In the genomic region with DNA sequence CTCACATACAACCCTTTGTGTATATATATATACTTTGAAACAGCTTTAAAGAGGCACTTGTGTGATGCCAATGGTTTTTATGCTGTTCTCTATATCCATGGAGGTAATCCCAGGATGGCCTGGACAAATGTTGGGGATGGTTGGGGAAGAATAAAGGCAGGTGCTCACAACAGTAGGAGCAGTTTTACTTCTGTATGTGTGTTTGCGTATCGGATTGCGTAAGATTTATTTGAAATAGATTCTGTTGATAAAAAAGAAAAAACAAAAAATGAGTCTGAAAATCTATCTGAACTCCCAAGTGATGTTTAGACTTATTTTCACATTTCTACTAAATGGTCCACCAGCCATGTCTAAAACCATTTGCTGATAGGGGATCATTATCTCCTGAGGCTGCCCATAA, we compare ENCODE assay signal across 23 cellular contexts. TPM values are rescaled to one million over a fixed set of nuclear protein-coding genes. Genes with fewer than 3 reads are reported as not detected.
DNase-seq lines count a peak whose midpoint lies in the region; ATAC-seq, FAIRE-seq and TF ChIP-seq lines count a peak whose summit lies in the region.
"Had no signal": no experiment of that assay in that cellular context is flagged by ENCODE, and none has a peak within 500 bp of the region (broad histone marks: within the 10 kb centered on the region; RNA-seq: fewer than 3 reads in every experiment).

No MANE protein-coding gene starts in this region.

- ATAC-seq in left ventricle myocardium superior (peak; percentile 17), HG02678 (IDR thresholded peaks at IDR 0.05; ENCODE audit: unreplicated experiment) (no peak)
- ATAC-seq: HCT116, PC-3, SK-N-SH treated with all-trans-retinoic acid at 6 μM for 48 hours had no signal

- no peak overlapping the region for H2AK5ac ChIP-seq in H1 (ENCODE audit: low read depth, low read length)

- H2AFZ ChIP-seq in H1 (ENCODE audit: low read length): no peak overlapping the region

- H3K4me2 ChIP-seq in H1 (ENCODE audit: insufficient read depth in 1 of 2, low read depth in 2 of 2, low read length in 2 of 2): no peak overlapping the region

- H3K79me1 ChIP-seq in H1 (ENCODE audit: low read depth, low read length): no peaks in the 10 kb centered on the region

- H3K56ac ChIP-seq in H1 (replicated peaks; ENCODE audit: insufficient read length, low read depth, low read length): no peak overlapping the region

- no peak overlapping the region for H3K27ac ChIP-seq in H1 (ENCODE audit: low read depth, low read length)

- H2BK15ac ChIP-seq in H1 (ENCODE audit: low read length): no peak overlapping the region

- intact Hi-C loops in left ventricle myocardium superior (cut with micrococcal nuclease): no loop called here
- intact Hi-C loops in cardiac septum (cut with DNase I): loop anchor here (5.0 kb wide), 1 partner anchor 34 kb away; no protein-coding TSS in a partner anchor
- intact Hi-C loops in Calu3 (cut with micrococcal nuclease; ENCODE audit: unreplicated experiment): no loop called here

- TF ChIP-seq EP300 in H1 (IDR thresholded peaks at IDR 0.05; ENCODE audit: borderline replicate concordance in 1 of 2, low read depth in 2 of 2, low read length in 2 of 2): no peak

- no peaks in the 10 kb centered on the region for H3K4me1 ChIP-seq in H1 (replicated peaks in 1 of 4; ENCODE audit: control insufficient read depth in 3 of 4, insufficient read depth in 4 of 4, low read length in 3 of 4)

- no peak overlapping the region for H3K4ac ChIP-seq in H1 (replicated peaks; ENCODE audit: insufficient read length, low read depth, low read length)

- no peak overlapping the region for H3K14ac ChIP-seq in H1 (ENCODE audit: insufficient read length)

- no peak overlapping the region for H3K18ac ChIP-seq in H1 (ENCODE audit: extremely low read depth, low read length)

- no peak for FAIRE-seq in H1 (lab: Jason Lieb, UNC)

- no peaks in the 10 kb centered on the region for H3K9me3 ChIP-seq in H1 (ENCODE audit: insufficient read depth in 2 of 2, low read depth in 1 of 2, low read length in 1 of 2)
- H3K9me3 ChIP-seq: MG63, SJCRH30 had no signal

- H2BK12ac ChIP-seq in H1 (ENCODE audit: low read depth, low read length): no peak overlapping the region

- no peaks in the 10 kb centered on the region for H3K79me2 ChIP-seq in H1 (ENCODE audit: control insufficient read depth in 1 of 2, insufficient read depth in 2 of 2, low read length in 2 of 2)

- H4K91ac ChIP-seq in H1 (replicated peaks; ENCODE audit: insufficient read length, low read length): no peak overlapping the region

- H3K36me3 ChIP-seq in H1 (ENCODE audit: control insufficient read depth in 2 of 4, insufficient read depth in 4 of 4, low read length in 3 of 4): peaks cover 0 to 14% (median 5%) of the 10 kb centered on the region in 4 experiments; a peak in 4 of 8 replicates

- no peak for TF ChIP-seq CTCF in H1 (IDR thresholded peaks at IDR 0.05; ENCODE audit: control extremely low read depth in 1 of 3, insufficient read depth in 1 of 3, low read depth in 1 of 3, low read length in 3 of 3)
- no peak for TF ChIP-seq CTCF in nephron progenitor cell (IDR thresholded peaks at IDR 0.05)
- TF ChIP-seq CTCF in Calu3 (IDR thresholded peaks at IDR 0.05; ENCODE audit: unreplicated experiment): no peak

- no peak for TF ChIP-seq POLR2A in H1 (IDR thresholded peaks at IDR 0.05; ENCODE audit: control extremely low read depth in 1 of 2, low read depth in 2 of 2, low read length in 2 of 2)

- no peak overlapping the region for H2BK120ac ChIP-seq in H1 (replicated peaks; ENCODE audit: low read depth, low read length)

- no peak overlapping the region for H3K4me3 Mint-ChIP-seq in nephron progenitor cell
- H3K4me3 Mint-ChIP-seq in activated naive CD8-positive, alpha-beta T cell treated with anti-CD3 and anti-CD28 coated beads for 36 hours: no peak overlapping the region
- H3K4me3 Mint-ChIP-seq in Calu3 (ENCODE audit: low read depth, unreplicated experiment): no peak overlapping the region
- H3K4me3 Mint-ChIP-seq: CD4-positive, CD25-positive, alpha-beta regulatory T cell had no signal

- no peak for TF ChIP-seq RAD21 in H1 (IDR thresholded peaks at IDR 0.05 in 1 of 2, conservative IDR thresholded peaks at IDR 0.05 in 1 of 2; ENCODE audit: low read depth in 2 of 2, low read length in 2 of 2)

- H3K27me3 ChIP-seq in H1 (replicated peaks in 1 of 4; ENCODE audit: control insufficient read depth in 3 of 4, extremely low read depth in 1 of 4, insufficient read depth in 3 of 4, low read length in 3 of 4): no peaks in the 10 kb centered on the region
- H3K27me3 ChIP-seq: MG63, SJCRH30 had no signal

- DNase-seq in left ventricle myocardium superior (no peak), cardiac septum (ENCODE audit: low spot score) (no peak), H1 (ENCODE audit: low read depth in 1 of 2, low spot score in 2 of 2) (no peak), nephron progenitor cell (no peak), mucosa of gallbladder (ENCODE audit: low spot score) (no peak), Calu3 (no peak)
- no peak for DNase-seq in activated naive CD8-positive, alpha-beta T cell treated with anti-CD3 and anti-CD28 coated beads for 36 hours
- DNase-seq: 8988T; CD4-positive, CD25-positive, alpha-beta regulatory T cell; DMS53; GOT3; KBM-7; MG63; NCI-H1105 treated with DMSO at 0.1 percent for 48 hours; NCI-H146; NCI-H1930; NCI-H526; NK-92 treated with Interleukin-12 subunit alpha and Interleukin-12 subunit beta, amount 100 ng/mL, for 24 hours; PC-3 had no signal

- H3K4me3 ChIP-seq in H1 (ENCODE audit: extremely low read depth in 1 of 4, insufficient read depth in 2 of 4, low read depth in 3 of 4, low read length in 4 of 4): no peak overlapping the region
- H3K4me3 ChIP-seq: MG63, SJCRH30 had no signal

- H3K9ac ChIP-seq in H1 (replicated peaks in 1 of 4; ENCODE audit: extremely low read depth in 1 of 4, low read depth in 3 of 4, low read length in 3 of 4): no peak overlapping the region

- no peaks in the 10 kb centered on the region for H4K20me1 ChIP-seq in H1 (replicated peaks in 1 of 2; ENCODE audit: control insufficient read depth in 1 of 2, insufficient read depth in 2 of 2, low read length in 2 of 2)

- BruUV-seq in Calu3 (replicated peaks; lab: Mats Ljungman, UMichigan): no TSS peak

- no peak overlapping the region for H3K23ac ChIP-seq in H1 (ENCODE audit: insufficient read length)

- no peaks in the 10 kb centered on the region for H3K23me2 ChIP-seq in H1 (ENCODE audit: low read depth, low read length)

- H3K27me3 Mint-ChIP-seq in nephron progenitor cell (ENCODE audit: low read depth, poor library complexity) (no peaks in the 10 kb centered on the region), Calu3 (ENCODE audit: unreplicated experiment) (no peaks in the 10 kb centered on the region)
- H3K27me3 Mint-ChIP-seq in activated naive CD8-positive, alpha-beta T cell treated with anti-CD3 and anti-CD28 coated beads for 36 hours: no peaks in the 10 kb centered on the region
- H3K27me3 Mint-ChIP-seq: CD4-positive, CD25-positive, alpha-beta regulatory T cell had no signal

- CTCF ChIA-PET in H1 (lab: Charles Lee; ENCODE audit: partially characterized antibody) (interaction anchor here (0.6 to 5.2 kb wide), 5 partner anchors 29 to 57 kb away, joined by 3 to 31 read pairs (median 4); a partner anchor contains a TSS), Calu3 (lab: Charles Lee) (no interaction called here)

- POLR2A ChIA-PET in H1 (lab: Charles Lee; ENCODE audit: partially characterized antibody): interaction anchor here (1.7 kb wide), 1 partner anchor 34 kb away, joined by 4 read pairs; no protein-coding TSS in a partner anchor

- peaks cover 43% of the 10 kb centered on the region for H3K36me3 Mint-ChIP-seq in nephron progenitor cell (ENCODE audit: low read depth)
- H3K36me3 Mint-ChIP-seq in activated naive CD8-positive, alpha-beta T cell treated with anti-CD3 and anti-CD28 coated beads for 36 hours: peaks cover 25% of the 10 kb centered on the region
- peaks cover 7% of the 10 kb centered on the region for H3K36me3 Mint-ChIP-seq in Calu3 (ENCODE audit: insufficient read depth, unreplicated experiment)

- H4K8ac ChIP-seq in H1 (ENCODE audit: extremely low read depth, insufficient read depth, low read length): no peak overlapping the region

- no peak overlapping the region for H2BK5ac ChIP-seq in H1 (ENCODE audit: low read depth, low read length)

- peaks cover 10% of the 10 kb centered on the region for H3K4me1 Mint-ChIP-seq in nephron progenitor cell
- peaks cover 5% of the 10 kb centered on the region for H3K4me1 Mint-ChIP-seq in activated naive CD8-positive, alpha-beta T cell treated with anti-CD3 and anti-CD28 coated beads for 36 hours
- peaks cover 10% of the 10 kb centered on the region for H3K4me1 Mint-ChIP-seq in Calu3 (ENCODE audit: low read depth, unreplicated experiment)

- no peak overlapping the region for H4K5ac ChIP-seq in H1 (ENCODE audit: insufficient read length, low read depth, low read length)

- peak overlapping the region; percentile 29 for H3K27ac Mint-ChIP-seq in nephron progenitor cell
- H3K27ac Mint-ChIP-seq in activated naive CD8-positive, alpha-beta T cell treated with anti-CD3 and anti-CD28 coated beads for 36 hours: no peak overlapping the region
- no peak overlapping the region for H3K27ac Mint-ChIP-seq in Calu3 (ENCODE audit: unreplicated experiment)
- H3K27ac Mint-ChIP-seq: CD4-positive, CD25-positive, alpha-beta regulatory T cell had no signal

- 96 to 100% methylated on average over 3 of the region's 3 CpGs for WGBS in H1 (ENCODE audit: extremely low coverage in 1 of 2, insufficient coverage in 1 of 2, insufficient read length in 1 of 2, insufficient replicate concordance in 2 of 2, low coverage in 1 of 2, low lambda C conversion rate in 2 of 2, missing lambda C conversion rate in 1 of 2), 2 experiments

- H3K9me3 Mint-ChIP-seq in nephron progenitor cell (no peaks in the 10 kb centered on the region), Calu3 (ENCODE audit: low read depth, unreplicated experiment) (no peaks in the 10 kb centered on the region)
- H3K9me3 Mint-ChIP-seq in activated naive CD8-positive, alpha-beta T cell treated with anti-CD3 and anti-CD28 coated beads for 36 hours: no peaks in the 10 kb centered on the region
- H3K9me3 Mint-ChIP-seq: CD4-positive, CD25-positive, alpha-beta regulatory T cell had no signal

- H2BK20ac ChIP-seq in H1 (ENCODE audit: low read length): no peak overlapping the region

RNA-seq across cellular contexts. Expression of a gene that starts 29.3 kb away (rescaled TPM):
- 60.1 TPM for total RNA-seq in left ventricle myocardium superior
- total RNA-seq in cardiac septum: 46.9 TPM
- total RNA-seq in H1 (2021; fragmentation: NEBNext Ultra II Directional; extraction: Animal tissue kit (Norgen Biotek cat#: 25700)): 71.5 and 75.2 TPM in 2 replicates
- polyA plus RNA-seq in H1 (2011; rRNA removed): 10.2 and 18.1 TPM in 2 replicates
- 26.7 TPM for polyA plus RNA-seq in H1 (2011; cell fraction: cytosol; rRNA removed)
- polyA plus RNA-seq in H1 (2011; cell fraction: nucleus; rRNA removed): 11.4 TPM
- 26.7 to 57.4 TPM (median 33.7 TPM) in 4 replicates for polyA plus RNA-seq in H1 (2012, experiment 1 of 2)
- 16.7 TPM for polyA plus RNA-seq in H1 (2012, experiment 2 of 2)
- 32.6 TPM for polyA plus RNA-seq in H1 (2013, experiment 1 of 2)
- 32.4 TPM for polyA plus RNA-seq in H1 (2013, experiment 2 of 2)
- 20.7 and 22.7 TPM in 2 replicates for polyA minus RNA-seq in H1 (2011; rRNA and poly(A)+ RNA removed)
- 22.7 TPM for polyA minus RNA-seq in H1 (2011; cell fraction: cytosol; rRNA and poly(A)+ RNA removed)
- polyA minus RNA-seq in H1 (2011; cell fraction: nucleus; rRNA and poly(A)+ RNA removed): 85.0 TPM
- 10 to 100 TPM; 77.6 to 81.2 TPM for total RNA-seq in activated naive CD8-positive, alpha-beta T cell treated with anti-CD3 and anti-CD28 coated beads for 36 hours
- total RNA-seq in mucosa of gallbladder: 45.4 TPM
- 51.0 and 53.3 TPM in 2 replicates for total RNA-seq in Calu3 (2022)

RNA-seq across cellular contexts. Expression of a gene that starts 34.8 kb away (rescaled TPM):
- total RNA-seq in left ventricle myocardium superior (13.6 TPM), cardiac septum (8.8 TPM), mucosa of gallbladder (11.0 TPM), Calu3 (2022) (18.2 and 25.6 TPM in 2 replicates)
- total RNA-seq in H1 (2021; fragmentation: NEBNext Ultra II Directional; extraction: Animal tissue kit (Norgen Biotek cat#: 25700)): 17.3 and 19.1 TPM in 2 replicates
- 2.6 and 5.6 TPM in 2 replicates for polyA plus RNA-seq in H1 (2011; rRNA removed)
- 5.7 TPM for polyA plus RNA-seq in H1 (2011; cell fraction: cytosol; rRNA removed)
- polyA plus RNA-seq in H1 (2011; cell fraction: nucleus; rRNA removed): 6.7 TPM
- 6.9 to 12.3 TPM (median 7.8 TPM) in 4 replicates for polyA plus RNA-seq in H1 (2012, experiment 1 of 2)
- 3.1 TPM for polyA plus RNA-seq in H1 (2012, experiment 2 of 2)
- polyA plus RNA-seq in H1 (2013, experiment 1 of 2): 12.4 TPM
- polyA plus RNA-seq in H1 (2013, experiment 2 of 2): 10.6 TPM
- 6.3 and 10.4 TPM in 2 replicates for polyA minus RNA-seq in H1 (2011; rRNA and poly(A)+ RNA removed)
- polyA minus RNA-seq in H1 (2011; cell fraction: cytosol; rRNA and poly(A)+ RNA removed): 6.0 TPM
- 16.6 TPM for polyA minus RNA-seq in H1 (2011; cell fraction: nucleus; rRNA and poly(A)+ RNA removed)
- total RNA-seq in activated naive CD8-positive, alpha-beta T cell treated with anti-CD3 and anti-CD28 coated beads for 36 hours: 10 to 100 TPM; 33.8 to 38.4 TPM
